Comparison of ENCODE assay signal across 18 cellular contexts in the genomic region with DNA sequence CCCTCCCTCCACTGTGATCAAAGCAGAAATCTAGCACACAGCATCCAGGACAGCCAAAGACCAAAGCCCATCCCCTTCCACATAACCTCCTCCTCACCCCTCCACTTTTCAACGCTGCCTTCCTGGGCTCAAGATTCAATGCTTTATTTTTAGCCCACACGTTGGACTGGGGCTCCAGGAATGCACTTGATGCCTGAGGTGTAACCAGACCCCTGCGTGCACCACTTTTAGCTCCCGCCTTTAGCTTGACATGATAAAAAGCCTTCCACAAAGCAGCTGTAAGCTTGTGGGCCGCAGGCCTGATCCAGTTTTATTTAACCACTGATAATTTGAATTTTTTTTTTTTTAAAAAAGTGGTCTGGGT. TPM values are rescaled to one million over a fixed set of nuclear protein-coding genes. Genes with fewer than 3 reads are reported as not detected.
DNase-seq lines count a peak whose midpoint lies in the region; ATAC-seq and TF ChIP-seq lines count a peak whose summit lies in the region.
"Had no signal": no experiment of that assay in that cellular context is flagged by ENCODE, and none has a peak within 500 bp of the region (broad histone marks: within the 10 kb centered on the region; RNA-seq: fewer than 3 reads in every experiment).

No MANE protein-coding gene starts in this region.

- H3K4me3 ChIP-seq in SJCRH30 (no peak overlapping the region), cardiac muscle cell (no peak overlapping the region), suprapubic skin (no peak overlapping the region)
- H3K4me3 ChIP-seq: HAP-1, lower lobe of right lung had no signal

- H3K27ac ChIP-seq in SJCRH30 (no peak overlapping the region), cardiac muscle cell (peak overlapping the region; percentile 96), suprapubic skin (no peak overlapping the region)
- H3K27ac ChIP-seq: foreskin keratinocyte, lower lobe of right lung had no signal

- peak; percentile 49 for ATAC-seq in omental fat pad (ENCODE audit: low FRiP score)
- no peak for ATAC-seq in HG03139 (IDR thresholded peaks at IDR 0.05; ENCODE audit: unreplicated experiment)
- ATAC-seq in HG02885 (IDR thresholded peaks at IDR 0.05; ENCODE audit: poor library complexity, unreplicated experiment): no peak
- ATAC-seq: activated CD4-positive, CD25-positive, alpha-beta regulatory T cell treated with anti-CD3 and anti-CD28 coated beads, Interleukin-2, amount 50 U/mL, for 24 hours; activated CD8-positive, alpha-beta memory T cell treated with anti-CD3 and anti-CD28 coated beads, Interleukin-2, amount 10 ng/mL, durations not matched to agents 7 days and 5 days; foreskin keratinocyte; lower lobe of right lung had no signal

- DNase-seq in ELF-1 (ENCODE audit: low read depth, low spot score): peak; percentile 28
- peak; percentile 66 to 75 for DNase-seq in SJCRH30
- peak; percentile 33 to 96 for DNase-seq in cardiac muscle cell (ENCODE audit: low read depth in 1 of 2, low spot score in 1 of 2)
- no peak for DNase-seq in omental fat pad (ENCODE audit: low spot score)
- no peak for DNase-seq in NCI-H128 (lab: John Stamatoyannopoulos, UW; ENCODE audit: unreplicated experiment)
- no peak for DNase-seq in suprapubic skin (ENCODE audit: low spot score in 2 of 2)
- DNase-seq: activated CD8-positive, alpha-beta memory T cell treated with anti-CD3 and anti-CD28 coated beads, Interleukin-2, amount 10 ng/mL, durations not matched to agents 7 days and 5 days; amygdala; CD4-positive, alpha-beta memory T cell; DMS79 treated with DMSO at 0.1 percent for 48 hours; foreskin keratinocyte; lower lobe of right lung; NCI-H1417 treated with DMSO at 0.1 percent for 48 hours; stimulated activated CD4-positive, alpha-beta T cell treated with anti-CD3 and anti-CD28 coated beads, Interleukin-1b, Interleukin-23, amount 100 ng/mL, for 48 hours had no signal

- 59% methylated on average over 5 of the region's 5 CpGs for WGBS in suprapubic skin

- no peak for TF ChIP-seq POLR2A in suprapubic skin (IDR thresholded peaks at IDR 0.05)

- TF ChIP-seq CTCF in cardiac muscle cell (IDR thresholded peaks at IDR 0.05; ENCODE audit: low read depth, low read length) (no peak), omental fat pad (IDR thresholded peaks at IDR 0.05) (no peak), suprapubic skin (IDR thresholded peaks at IDR 0.05) (no peak)

- H3K36me3 ChIP-seq in SJCRH30: no peaks in the 10 kb centered on the region
- no peaks in the 10 kb centered on the region for H3K36me3 ChIP-seq in cardiac muscle cell
- no peaks in the 10 kb centered on the region for H3K36me3 ChIP-seq in suprapubic skin
- H3K36me3 ChIP-seq: HAP-1, lower lobe of right lung had no signal

- H3K4me1 ChIP-seq in SJCRH30 (peaks cover 9% of the 10 kb centered on the region; the same call in 1 of the 2 replicates), cardiac muscle cell (ENCODE audit: low read depth) (peaks cover 38% of the 10 kb centered on the region), suprapubic skin (no peaks in the 10 kb centered on the region)
- H3K4me1 ChIP-seq: HAP-1, lower lobe of right lung had no signal

- H3K9me3 ChIP-seq in SJCRH30 (replicated peaks) (no peaks in the 10 kb centered on the region), cardiac muscle cell (ENCODE audit: low read depth) (no peaks in the 10 kb centered on the region), suprapubic skin (no peaks in the 10 kb centered on the region)
- H3K9me3 ChIP-seq: HAP-1, lower lobe of right lung had no signal

- H3K27me3 ChIP-seq in SJCRH30 (no peaks in the 10 kb centered on the region), cardiac muscle cell (no peaks in the 10 kb centered on the region), suprapubic skin (no peaks in the 10 kb centered on the region)
- H3K27me3 ChIP-seq: foreskin keratinocyte had no signal

- TF ChIP-seq EP300 in suprapubic skin (IDR thresholded peaks at IDR 0.05): no peak

RNA-seq across cellular contexts. Expression of gene TMEM40, which starts 29.8 kb away (rescaled TPM):
- total RNA-seq in SJCRH30 (2014; rRNA removed; shearing (Covaris generic)): 0.10 TPM in 1 of 2 replicates, not detected in the other
- total RNA-seq in cardiac muscle cell: 0.25 and 4.0 TPM in 2 replicates
- 4.8 and 5.2 TPM in 2 replicates for polyA plus RNA-seq in cardiac muscle cell
- total RNA-seq in omental fat pad: not detected
- 10 to 100 TPM; 47.7 to 82.2 (median 63.8) TPM for total RNA-seq in suprapubic skin
- total RNA-seq: activated CD8-positive, alpha-beta memory T cell treated with anti-CD3 and anti-CD28 coated beads, Interleukin-2, amount 10 ng/mL, durations not matched to agents 7 days and 5 days; CD4-positive, alpha-beta memory T cell had no signal
- polyA plus RNA-seq: CD4-positive, alpha-beta memory T cell had no signal

Comparison
In these comparisons a context has a peak if more than half of its experiments do, and no peak if none do; other contexts are left out.
1. DNase-seq: peak in ELF-1 (single experiment), SJCRH30 (2 of 2) and cardiac muscle cell (2 of 2); none in omental fat pad (single experiment), NCI-H128 (single experiment) and suprapubic skin (0 of 2).